ENCODE assay signal across 14 cellular contexts in the genomic region with DNA sequence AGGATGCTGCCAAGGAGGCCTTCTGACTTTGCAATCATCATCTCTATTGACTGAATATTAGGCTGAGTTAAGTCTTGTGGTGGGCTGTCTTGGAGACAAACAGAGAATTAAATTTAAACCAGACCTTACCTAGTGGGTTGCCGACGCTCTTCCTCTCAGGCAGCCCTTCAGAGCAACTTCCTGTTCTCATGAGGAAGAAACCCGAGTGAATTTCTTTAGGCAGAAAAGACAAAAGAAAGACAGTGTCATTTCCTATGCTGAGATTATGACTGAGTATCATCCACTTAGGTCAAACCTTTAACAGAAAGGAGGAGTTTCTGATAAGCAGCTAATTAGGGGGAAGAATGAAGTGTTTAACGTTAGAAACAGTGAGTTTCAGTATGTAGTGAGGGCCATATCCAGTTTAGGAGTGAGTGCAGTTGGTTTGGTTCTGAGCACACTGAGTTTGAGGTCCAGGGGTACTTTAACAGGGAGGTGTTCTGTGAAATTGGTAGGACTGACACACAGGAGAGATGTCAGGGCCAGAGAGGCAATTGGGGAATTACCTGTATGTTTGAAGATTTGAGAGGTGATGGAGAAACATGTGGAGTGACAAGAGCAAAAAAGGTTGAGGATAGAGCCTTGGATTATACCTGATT. TPM values are rescaled to one million over a fixed set of nuclear protein-coding genes. Genes with fewer than 3 reads are reported as not detected.
DNase-seq lines count a peak whose midpoint lies in the region; ATAC-seq and TF ChIP-seq lines count a peak whose summit lies in the region.
"Had no signal": no experiment of that assay in that cellular context is flagged by ENCODE, and none has a peak within 500 bp of the region (broad histone marks: within the 10 kb centered on the region; RNA-seq: fewer than 3 reads in every experiment).

No MANE protein-coding gene starts in this region.

- H3K9me3 Mint-ChIP-seq in activated CD4-positive, alpha-beta memory T cell treated with anti-CD3 and anti-CD28 coated beads, Interleukin-2, amount 10 ng/mL, durations not matched to agents 7 days and 5 days = peaks cover 6% of the 10 kb centered on the region
- H3K9me3 Mint-ChIP-seq in natural killer cell = peaks cover 0 to 2% of the 10 kb centered on the region in 2 donors
- peaks cover 9% of the 10 kb centered on the region for H3K9me3 Mint-ChIP-seq in Calu3 (ENCODE audit: low read depth, unreplicated experiment)

- peaks cover 47% of the 10 kb centered on the region for H3K4me1 Mint-ChIP-seq in activated CD4-positive, alpha-beta memory T cell treated with anti-CD3 and anti-CD28 coated beads, Interleukin-2, amount 10 ng/mL, durations not matched to agents 7 days and 5 days
- H3K4me1 Mint-ChIP-seq in natural killer cell = peaks cover 57 to 63% of the 10 kb centered on the region in 2 donors
- H3K4me1 Mint-ChIP-seq in Calu3 (ENCODE audit: low read depth, unreplicated experiment) = no peaks in the 10 kb centered on the region

- POLR2A ChIA-PET in activated CD4-positive, alpha-beta memory T cell treated with anti-CD3 and anti-CD28 coated beads, Interleukin-2, amount 10 ng/mL, durations not matched to agents 7 days and 5 days (lab: Charles Lee) = interaction anchor here (1.3 to 4.0 kb wide), 5 partner anchors 11 to 58 kb away, joined by 7 to 21 read pairs (median 10); partner anchors contain the start of gene FASLG

- DNase-seq in activated CD4-positive, alpha-beta memory T cell treated with anti-CD3 and anti-CD28 coated beads, Interleukin-2, amount 10 ng/mL, durations not matched to agents 7 days and 5 days = no peak
- DNase-seq in natural killer cell = no peak
- no peak for DNase-seq in Right ventricle myocardium superior
- no peak for DNase-seq in Calu3
- DNase-seq: activated gamma-delta T cell, dermis blood vessel endothelial cell, NCI-H446 treated with DMSO at 0.1 percent for 48 hours, right cardiac atrium had no signal

- peaks cover 2% of the 10 kb centered on the region for H3K27me3 Mint-ChIP-seq in activated CD4-positive, alpha-beta memory T cell treated with anti-CD3 and anti-CD28 coated beads, Interleukin-2, amount 10 ng/mL, durations not matched to agents 7 days and 5 days
- H3K27me3 Mint-ChIP-seq in natural killer cell (ENCODE audit: low read depth in 2 of 2) = no peaks in the 10 kb centered on the region
- H3K27me3 Mint-ChIP-seq in Calu3 (ENCODE audit: unreplicated experiment) = no peaks in the 10 kb centered on the region

- peaks cover 13% of the 10 kb centered on the region for H3K36me3 Mint-ChIP-seq in activated CD4-positive, alpha-beta memory T cell treated with anti-CD3 and anti-CD28 coated beads, Interleukin-2, amount 10 ng/mL, durations not matched to agents 7 days and 5 days (ENCODE audit: low read depth)
- H3K36me3 Mint-ChIP-seq in natural killer cell (no peaks in the 10 kb centered on the region), Calu3 (ENCODE audit: insufficient read depth, unreplicated experiment) (no peaks in the 10 kb centered on the region)

- CTCF ChIA-PET in activated CD4-positive, alpha-beta memory T cell treated with anti-CD3 and anti-CD28 coated beads, Interleukin-2, amount 10 ng/mL, durations not matched to agents 7 days and 5 days (lab: Charles Lee) = interaction anchor here (1.0 kb wide), 1 partner anchor 22 kb away, joined by 3 read pairs; no protein-coding TSS in a partner anchor
- CTCF ChIA-PET in Calu3 (lab: Charles Lee) = no interaction called here

- H3K27ac ChIP-seq in KOPT-K1 (ENCODE audit: low read depth, low read length, poor library complexity, severe bottlenecking) = peak overlapping the region; percentile 79

- H3K36me3 ChIP-seq in KOPT-K1 (ENCODE audit: insufficient read depth, low read length) = no peaks in the 10 kb centered on the region

- H3K9me3 ChIP-seq in KOPT-K1 (ENCODE audit: insufficient read depth, low read length, poor library complexity, severe bottlenecking) = peaks cover 5% of the 10 kb centered on the region

- TF ChIP-seq CTCF in natural killer cell (IDR thresholded peaks at IDR 0.05) = no peak
- no peak for TF ChIP-seq CTCF in Calu3 (IDR thresholded peaks at IDR 0.05; ENCODE audit: unreplicated experiment)

- ATAC-seq in GM18502 (IDR thresholded peaks at IDR 0.05; ENCODE audit: poor library complexity, unreplicated experiment) (peak; percentile 42), natural killer cell (peak; percentile 32 to 54 (median 44)), GM18519 (IDR thresholded peaks at IDR 0.05; ENCODE audit: low FRiP score, unreplicated experiment) (no peak), Right ventricle myocardium superior (ENCODE audit: poor library complexity) (no peak), HG03565 (IDR thresholded peaks at IDR 0.05; ENCODE audit: unreplicated experiment) (no peak)
- ATAC-seq: right cardiac atrium had no signal

- H3K27ac Mint-ChIP-seq in activated CD4-positive, alpha-beta memory T cell treated with anti-CD3 and anti-CD28 coated beads, Interleukin-2, amount 10 ng/mL, durations not matched to agents 7 days and 5 days = peak overlapping the region; percentile 94
- no peak overlapping the region for H3K27ac Mint-ChIP-seq in natural killer cell
- no peak overlapping the region for H3K27ac Mint-ChIP-seq in Calu3 (ENCODE audit: unreplicated experiment)

- H3K4me3 Mint-ChIP-seq in activated CD4-positive, alpha-beta memory T cell treated with anti-CD3 and anti-CD28 coated beads, Interleukin-2, amount 10 ng/mL, durations not matched to agents 7 days and 5 days = peak overlapping the region; percentile 40
- peak overlapping the region; percentile 76 for H3K4me3 Mint-ChIP-seq in natural killer cell
- H3K4me3 Mint-ChIP-seq in Calu3 (ENCODE audit: low read depth, unreplicated experiment) = no peak overlapping the region

- intact Hi-C loops in natural killer cell (cut with micrococcal nuclease) = loop anchor here (2.0 to 10.0 kb wide), 3 partner anchors 15 to 343 kb away; no protein-coding TSS in a partner anchor
- intact Hi-C loops in Right ventricle myocardium superior (cut with DNase I) = no loop called here
- intact Hi-C loops in Calu3 (cut with micrococcal nuclease; ENCODE audit: unreplicated experiment) = no loop called here

- no TSS peak for BruUV-seq in Calu3 (replicated peaks; lab: Mats Ljungman, UMichigan)

RNA-seq across cellular contexts. Expression of gene FASLG, which starts 38.7 kb away (rescaled TPM):
- total RNA-seq in activated CD4-positive, alpha-beta memory T cell treated with anti-CD3 and anti-CD28 coated beads, Interleukin-2, amount 10 ng/mL, durations not matched to agents 7 days and 5 days = 1 to 10 TPM; 3.6 to 3.9 TPM
- total RNA-seq in natural killer cell = 10 to 100 TPM; 22.1 to 44.5 (median 24.1) TPM
- total RNA-seq in Right ventricle myocardium superior = not detected
- not detected in 2 replicates for total RNA-seq in Calu3 (2022)
- total RNA-seq: dermis blood vessel endothelial cell, glomerular endothelial cell, mammary epithelial cell had no signal

Comparison
In these comparisons a context has a peak if more than half of its experiments do, and no peak if none do; other contexts are left out.
1. ATAC-seq: peak in GM18502 (single experiment) and natural killer cell (3 of 3); none in GM18519 (single experiment), Right ventricle myocardium superior (single experiment) and HG03565 (single experiment).
2. RNA of gene FASLG, which starts 38.7 kb away (total RNA-seq): 22.1 to 44.5 TPM in natural killer cell; 3.6 to 3.9 TPM in activated CD4-positive, alpha-beta memory T cell treated with anti-CD3 and anti-CD28 coated beads, Interleukin-2, amount 10 ng/mL, durations not matched to agents 7 days and 5 days, not detected in Right ventricle myocardium superior (single experiment) and not detected in Calu3; every median in the first group is over 4 times any median in the second.